24 cellular contexts compared by ENCODE assay signal in the genomic region with DNA sequence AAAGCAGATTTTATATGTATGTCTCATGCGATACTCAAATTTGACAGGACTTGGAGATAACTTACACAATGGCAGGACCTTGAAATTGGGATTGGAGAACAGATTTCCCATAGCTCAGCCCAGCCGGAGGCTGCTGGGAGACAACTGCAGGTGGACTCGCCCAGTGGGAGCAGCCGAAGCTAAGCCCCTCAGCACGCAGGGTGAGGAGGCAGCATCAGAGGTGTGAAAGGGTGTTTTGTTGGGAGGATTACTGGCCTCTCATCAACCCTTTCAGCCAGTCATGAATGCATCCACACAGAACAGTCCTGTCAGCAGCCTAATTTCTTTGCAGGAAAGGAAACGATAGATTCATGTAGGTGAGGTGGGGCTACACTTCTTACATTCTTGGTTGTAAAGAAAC.
"Had no signal": no experiment of that assay in that cellular context is flagged by ENCODE, and none has a peak within 500 bp of the region (broad histone marks: within the 10 kb centered on the region; RNA-seq: fewer than 3 reads in every experiment).

No MANE protein-coding gene starts in this region.

- H3K27ac ChIP-seq: brain microvascular endothelial cell, cardiac muscle cell, SK-N-MC, VCaP had no signal

- DNase-seq: activated CD4-positive, alpha-beta memory T cell treated with anti-CD3 and anti-CD28 coated beads, Interleukin-2, amount 10 ng/mL, durations not matched to agents 7 days and 5 days; activated CD4-positive, alpha-beta T cell treated with anti-CD3 and anti-CD28 coated beads for 36 hours; activated CD4-positive, alpha-beta T cell treated with anti-CD3 and anti-CD28 coated beads, Interleukin-2, amount 50 U/mL, for 1 hour; activated gamma-delta T cell; activated naive CD4-positive, alpha-beta T cell treated with anti-CD3 and anti-CD28 coated beads for 36 hours; activated T-cell treated with anti-CD3 and anti-CD28 coated beads for 4 hours; activated T-cell treated with anti-CD3 and anti-CD28 coated beads, Interleukin-2, amount 50 U/mL, for 48 hours; amygdala; brain microvascular endothelial cell; NCI-H1092; NCI-H1417; NCI-H1930; NCI-H2171; NCI-H2227 treated with DMSO at 0.1 percent for 48 hours; NCI-H446 treated with DMSO at 0.1 percent for 48 hours; NCI-H524 treated with DMSO at 0.1 percent for 48 hours; NCI-H748 treated with DMSO at 0.1 percent for 48 hours; RPMI8226; T-cell had no signal

- H3K36me3 ChIP-seq: brain microvascular endothelial cell, cardiac muscle cell had no signal

- H3K4me3 ChIP-seq: cardiac muscle cell, SK-N-MC had no signal

- ATAC-seq: activated CD4-positive, alpha-beta T cell treated with anti-CD3 and anti-CD28 coated beads for 36 hours; activated T-helper 17 cell treated with anti-CD3 and anti-CD28 coated beads, Interleukin-2, amount 50 U/mL, for 72 hours; Right ventricle myocardium inferior; T-cell had no signal

- H3K27me3 ChIP-seq: brain microvascular endothelial cell, cardiac muscle cell had no signal
